ENCODE assay signal across 15 cellular contexts in genomic region chr15:29196306-29196705, GRCh38.
A peak's percentile ranks its signal among the peaks of the same experiment; 100 is the strongest.
DNase-seq lines count a peak whose midpoint lies in the region; ATAC-seq and TF ChIP-seq lines count a peak whose summit lies in the region.
"Had no signal": no experiment of that assay in that cellular context is flagged by ENCODE, and none has a peak within 500 bp of the region (broad histone marks: within the 10 kb centered on the region; RNA-seq: fewer than 3 reads in every experiment).

No MANE protein-coding gene starts in this region.

- H4K8ac ChIP-seq in mesenchymal stem cell (ENCODE audit: low read length): no peak overlapping the region

- in situ Hi-C loops in KBM-7 (cut with MboI; ENCODE audit: low pct_unique_long_range_greater_than_20kb, low sequenced_read_pairs): no loop called here

- H3K36me3 ChIP-seq in SK-N-SH (replicated peaks in 1 of 2; ENCODE audit: control insufficient read depth in 1 of 2, insufficient read depth in 2 of 2, low read length in 1 of 2) (no peaks in the 10 kb centered on the region), hepatocyte (replicated peaks; ENCODE audit: insufficient read depth, low read depth) (no peaks in the 10 kb centered on the region), mesenchymal stem cell (ENCODE audit: control insufficient read depth in 1 of 2, insufficient read depth in 2 of 2, low read depth in 1 of 2, low read length in 2 of 2) (no peaks in the 10 kb centered on the region)
- H3K36me3 ChIP-seq: BLaER1 treated with 17β-estradiol and CSF1 and Interleukin-3, amounts not matched to agents 10 nM and 100 nM had no signal

- H3K9ac ChIP-seq in SK-N-SH (no peak overlapping the region), mesenchymal stem cell (ENCODE audit: low read length) (no peak overlapping the region)
- H3K9ac ChIP-seq: BLaER1 treated with 17β-estradiol and CSF1 and Interleukin-3, amounts not matched to agents 10 nM and 100 nM had no signal

- H3K27me3 ChIP-seq in SK-N-SH (ENCODE audit: insufficient read depth): no peaks in the 10 kb centered on the region
- H3K27me3 ChIP-seq in hepatocyte: no peaks in the 10 kb centered on the region
- peaks cover 3 to 5% of the 10 kb centered on the region in 2 experiments for H3K27me3 ChIP-seq in mesenchymal stem cell (ENCODE audit: control insufficient read depth in 1 of 2, insufficient read depth in 1 of 2, low read length in 2 of 2)
- H3K27me3 ChIP-seq: BLaER1 treated with 17β-estradiol and CSF1 and Interleukin-3, amounts not matched to agents 10 nM and 100 nM had no signal

- peak; percentile 54 for DNase-seq in SK-N-SH
- DNase-seq in hepatocyte (ENCODE audit: low spot score): no peak
- DNase-seq in mesenchymal stem cell: no peak
- DNase-seq in retina: peak; percentile 57
- no peak for DNase-seq in DMS114 treated with DMSO at 0.1 percent for 48 hours (lab: John Stamatoyannopoulos, UW; ENCODE audit: unreplicated experiment)
- DNase-seq in KBM-7: no peak
- DNase-seq in activated naive CD4-positive, alpha-beta T cell treated with anti-CD3 and anti-CD28 coated beads, Interleukin-2, amount 50 U/mL, for 72 hours (ENCODE audit: low spot score in 2 of 2): no peak
- DNase-seq: NCI-H1436, NCI-H2081 treated with DMSO at 0.1 percent for 48 hours, NCI-H226, NCI-H526, PC-3 had no signal

- no peak overlapping the region for H2BK12ac ChIP-seq in mesenchymal stem cell (ENCODE audit: low read length in 2 of 2)

- no peaks in the 10 kb centered on the region for H3K9me3 ChIP-seq in SK-N-SH
- H3K9me3 ChIP-seq in hepatocyte (ENCODE audit: low read depth): no peaks in the 10 kb centered on the region
- H3K9me3 ChIP-seq in mesenchymal stem cell (ENCODE audit: control insufficient read depth, low read length): no peaks in the 10 kb centered on the region
- H3K9me3 ChIP-seq: BLaER1 treated with 17β-estradiol and CSF1 and Interleukin-3, amounts not matched to agents 10 nM and 100 nM had no signal

- ATAC-seq in SK-N-SH treated with all-trans-retinoic acid at 6 μM for 48 hours: no peak
- ATAC-seq in activated naive CD4-positive, alpha-beta T cell treated with anti-CD3 and anti-CD28 coated beads, Interleukin-2, amount 50 U/mL, for 72 hours: no peak
- ATAC-seq: PC-3 had no signal

- no peak for TF ChIP-seq RAD21 in SK-N-SH (IDR thresholded peaks at IDR 0.05; ENCODE audit: low read length)

- H3K9me3 Mint-ChIP-seq in activated naive CD4-positive, alpha-beta T cell treated with anti-CD3 and anti-CD28 coated beads, Interleukin-2, amount 50 U/mL, for 72 hours: no peaks in the 10 kb centered on the region

- TF ChIP-seq CTCF in SK-N-SH (IDR thresholded peaks at IDR 0.05): no peak
- no peak for TF ChIP-seq CTCF in hepatocyte (IDR thresholded peaks at IDR 0.05; ENCODE audit: poor library complexity)

- H2AFZ ChIP-seq in SK-N-SH (ENCODE audit: low read depth) (no peak overlapping the region), hepatocyte (no peak overlapping the region), mesenchymal stem cell (ENCODE audit: low read depth, low read length) (no peak overlapping the region)

- peak in 1 of 2 experiments; percentile 60; a peak in 1 of 4 replicates for TF ChIP-seq EP300 in SK-N-SH (IDR thresholded peaks at IDR 0.05; ENCODE audit: borderline replicate concordance in 1 of 2, low read depth in 1 of 2, low read length in 1 of 2)

- H2BK120ac ChIP-seq in mesenchymal stem cell (ENCODE audit: low read depth, low read length): no peak overlapping the region

- no peak overlapping the region for H3K18ac ChIP-seq in mesenchymal stem cell (ENCODE audit: low read depth in 1 of 2, low read length in 2 of 2)

- H4K20me1 ChIP-seq in SK-N-SH (ENCODE audit: insufficient read depth) (no peaks in the 10 kb centered on the region), hepatocyte (ENCODE audit: insufficient read depth, poor library complexity, severe bottlenecking) (no peaks in the 10 kb centered on the region)
- H4K20me1 ChIP-seq: BLaER1 treated with 17β-estradiol and CSF1 and Interleukin-3, amounts not matched to agents 10 nM and 100 nM had no signal

- CTCF ChIA-PET in SK-N-SH (lab: Yijun Ruan, JAX): interaction anchor here (1.3 kb wide), 1 partner anchor 56 kb away, joined by 3 read pairs; no protein-coding TSS in a partner anchor

- no peak overlapping the region for H4K91ac ChIP-seq in mesenchymal stem cell (ENCODE audit: low read length)

- H3K23ac ChIP-seq in mesenchymal stem cell (ENCODE audit: low read length in 2 of 2): no peak overlapping the region

- no peak overlapping the region for H2BK15ac ChIP-seq in mesenchymal stem cell (ENCODE audit: low read depth, poor library complexity, severe bottlenecking)

- H3K79me1 ChIP-seq in mesenchymal stem cell (replicated peaks; ENCODE audit: low read length, poor library complexity, severe bottlenecking): no peaks in the 10 kb centered on the region

- H3K27ac Mint-ChIP-seq in activated naive CD4-positive, alpha-beta T cell treated with anti-CD3 and anti-CD28 coated beads, Interleukin-2, amount 50 U/mL, for 72 hours: no peak overlapping the region

- no peak overlapping the region for H3K4me2 ChIP-seq in SK-N-SH
- peak overlapping the region; percentile 28 for H3K4me2 ChIP-seq in hepatocyte
- H3K4me2 ChIP-seq in mesenchymal stem cell (ENCODE audit: low read length, poor library complexity, severe bottlenecking): peak overlapping the region; percentile 1
- H3K4me2 ChIP-seq: BLaER1 treated with 17β-estradiol and CSF1 and Interleukin-3, amounts not matched to agents 10 nM and 100 nM had no signal

- H3K27ac ChIP-seq in SK-N-SH (ENCODE audit: low read depth in 2 of 2, low read length in 1 of 2) (no peak overlapping the region; a peak in 1 of 4 replicates), hepatocyte (no peak overlapping the region), mesenchymal stem cell (ENCODE audit: low read length, poor library complexity, severe bottlenecking) (no peak overlapping the region)
- H3K27ac ChIP-seq: 22Rv1; BLaER1 treated with 17β-estradiol and CSF1 and Interleukin-3, amounts not matched to agents 10 nM and 100 nM had no signal

- H3K4ac ChIP-seq in mesenchymal stem cell (ENCODE audit: low read depth in 1 of 2, low read length in 2 of 2): no peak overlapping the region

- H3F3A ChIP-seq in SK-N-SH (replicated peaks; ENCODE audit: insufficient read depth): no peaks in the 10 kb centered on the region

- no peak overlapping the region for H2AK5ac ChIP-seq in mesenchymal stem cell (ENCODE audit: low read length, severe bottlenecking)

- no peak overlapping the region; a peak in 1 of 4 replicates for H3K4me3 ChIP-seq in SK-N-SH (ENCODE audit: low read depth in 2 of 2, low read length in 1 of 2)
- no peak overlapping the region for H3K4me3 ChIP-seq in hepatocyte
- no peak overlapping the region for H3K4me3 ChIP-seq in mesenchymal stem cell (ENCODE audit: insufficient read depth in 1 of 2, low read depth in 1 of 2, low read length in 2 of 2)
- H3K4me3 ChIP-seq: BLaER1 treated with 17β-estradiol and CSF1 and Interleukin-3, amounts not matched to agents 10 nM and 100 nM had no signal

- H3K79me2 ChIP-seq in SK-N-SH (ENCODE audit: insufficient read depth): no peaks in the 10 kb centered on the region
- no peaks in the 10 kb centered on the region for H3K79me2 ChIP-seq in hepatocyte

- H2BK5ac ChIP-seq in mesenchymal stem cell (ENCODE audit: low read depth, low read length, poor library complexity, severe bottlenecking): no peak overlapping the region

- H3K4me1 ChIP-seq in SK-N-SH (ENCODE audit: control insufficient read depth in 1 of 2, insufficient read depth in 2 of 2, low read depth in 1 of 2, low read length in 1 of 2) (peaks cover 0 to 5% of the 10 kb centered on the region in 2 experiments; a peak in 1 of 4 replicates), hepatocyte (ENCODE audit: insufficient read depth) (no peaks in the 10 kb centered on the region), mesenchymal stem cell (ENCODE audit: control insufficient read depth, insufficient read depth, low read depth, low read length) (peaks cover 3% of the 10 kb centered on the region)
- H3K4me1 ChIP-seq: BLaER1 treated with 17β-estradiol and CSF1 and Interleukin-3, amounts not matched to agents 10 nM and 100 nM had no signal

- WGBS in SK-N-SH (ENCODE audit: low lambda C conversion rate): 21% methylated on average over 14 of the region's 14 CpGs
- WGBS in hepatocyte (ENCODE audit: low lambda C conversion rate, missing lambda C conversion rate): 25% methylated on average over 14 of the region's 14 CpGs
- WGBS in mesenchymal stem cell: 29% methylated on average over 9 of the region's 14 CpGs

- POLR2A ChIA-PET in SK-N-SH (lab: Yijun Ruan, JAX): interaction anchor here (1.3 kb wide), 1 partner anchor 72 kb away, joined by 3 read pairs; no protein-coding TSS in a partner anchor

- H3K14ac ChIP-seq in mesenchymal stem cell (ENCODE audit: low read length in 2 of 2): no peak overlapping the region

- H3K9me2 ChIP-seq in SK-N-SH (no peaks in the 10 kb centered on the region), hepatocyte (replicated peaks; ENCODE audit: insufficient read depth) (no peaks in the 10 kb centered on the region)

- H3K36me3 Mint-ChIP-seq in activated naive CD4-positive, alpha-beta T cell treated with anti-CD3 and anti-CD28 coated beads, Interleukin-2, amount 50 U/mL, for 72 hours: no peaks in the 10 kb centered on the region

TF ChIP-seq in SK-N-SH, 30 proteins besides CTCF, POLR2A, EP300 and RAD21:
- no peak for TF ChIP-seq NRF1 (IDR thresholded peaks at IDR 0.05; ENCODE audit: low read depth, low read length)
- 0 out of 2 replicates have a peak, but pooled peaks have one; percentile 14 for TF ChIP-seq RCOR1 (IDR thresholded peaks at IDR 0.05; ENCODE audit: low read length)

TF ChIP-seq in SK-N-SH treated with all-trans-retinoic acid at 6 μM for 48 hours, 23 proteins besides CTCF, POLR2A, EP300 and RAD21 (continues in another document):
- TF ChIP-seq ISL1 (CRISPR knock-in tag; IDR thresholded peaks at IDR 0.05) (no peak), TOX (CRISPR knock-in tag; IDR thresholded peaks at IDR 0.05; ENCODE audit: borderline replicate concordance) (no peak), OSR1 (CRISPR knock-in tag; IDR thresholded peaks at IDR 0.05) (no peak), PATZ1 (CRISPR knock-in tag; IDR thresholded peaks at IDR 0.05; ENCODE audit: borderline replicate concordance) (no peak), SNAI2 (CRISPR knock-in tag; IDR thresholded peaks at IDR 0.05) (no peak), ZC3H10 (CRISPR knock-in tag; IDR thresholded peaks at IDR 0.05) (no peak)

Comparison
In these comparisons a context has a peak if more than half of its experiments do, and no peak if none do; other contexts are left out.
1. DNase-seq: peak in SK-N-SH (single experiment) and retina (single experiment); none in hepatocyte (single experiment), mesenchymal stem cell (single experiment), DMS114 treated with DMSO at 0.1 percent for 48 hours (single experiment), KBM-7 (single experiment) and activated naive CD4-positive, alpha-beta T cell treated with anti-CD3 and anti-CD28 coated beads, Interleukin-2, amount 50 U/mL, for 72 hours (0 of 2).